Comparison of ENCODE assay signal across 8 cellular contexts in genomic region chr2:64143154-64144056, GRCh38. TPM values are rescaled to one million over a fixed set of nuclear protein-coding genes. Genes with fewer than 3 reads are reported as not detected.
DNase-seq lines count a peak whose midpoint lies in the region; ATAC-seq and TF ChIP-seq lines count a peak whose summit lies in the region.

No MANE protein-coding gene starts in this region.

- peak overlapping the region; percentile 56 for H3K4me3 ChIP-seq in KMS-11 (IDR thresholded peaks at IDR 0.05; ENCODE audit: insufficient read depth, low read depth, low read length)

- DNase-seq in G401 (ENCODE audit: low spot score) (peak; percentile 57), cerebellum (ENCODE audit: low spot score) (peak; percentile 62), MV-4-11 (lab: John Stamatoyannopoulos, UW) (no peak)
- DNase-seq in stimulated activated CD4-positive, alpha-beta T cell treated with anti-CD3 and anti-CD28 coated beads, Interleukin-4, amount 100 ng/mL, for 4 hours, result peak; percentile 10 to 19

- H3K27ac ChIP-seq in KMS-11 (peak overlapping the region; percentile 76), layer of hippocampus (ENCODE audit: low read depth, low read length) (peak overlapping the region; percentile 97)

- H4K20me1 ChIP-seq in KMS-11 (ENCODE audit: insufficient read depth), result no peaks in the 10 kb centered on the region

- peak overlapping the region; percentile 95 for H3K4me2 ChIP-seq in KMS-11

- H3K4me1 Mint-ChIP-seq in T-helper 1 cell treated with Interleukin-12 subunit alpha and Interleukin-12 subunit beta and Interleukin-4 antibody, amounts not matched to agents 30 μg/mL and 1 μg/mL, for 36 hours (ENCODE audit: low read depth), result peaks cover 36% of the 10 kb centered on the region

- no peaks in the 10 kb centered on the region for H3K27me3 ChIP-seq in KMS-11 (ENCODE audit: insufficient read depth, low read depth)
- no peaks in the 10 kb centered on the region for H3K27me3 ChIP-seq in layer of hippocampus (ENCODE audit: control insufficient read depth, insufficient read depth, low read length)

- H3K36me3 ChIP-seq in KMS-11 (ENCODE audit: insufficient read depth), result no peaks in the 10 kb centered on the region; the same call in 1 of the 2 replicates

- no peak for TF ChIP-seq CTCF in KMS-11 (conservative IDR thresholded peaks at IDR 0.05; ENCODE audit: low read depth, low read length)

- peaks cover 40% of the 10 kb centered on the region for H3K4me1 ChIP-seq in KMS-11 (ENCODE audit: low read depth, poor library complexity, severe bottlenecking)

- peak overlapping the region; percentile 98 for H3K4me3 Mint-ChIP-seq in T-helper 1 cell treated with Interleukin-12 subunit alpha and Interleukin-12 subunit beta and Interleukin-4 antibody, amounts not matched to agents 30 μg/mL and 1 μg/mL, for 36 hours

- in situ Hi-C loops in G401 (cut with HindIII; ENCODE audit: low sequenced_read_pairs), result no loop called here

- no peaks in the 10 kb centered on the region for H3K9me3 Mint-ChIP-seq in T-helper 1 cell treated with Interleukin-12 subunit alpha and Interleukin-12 subunit beta and Interleukin-4 antibody, amounts not matched to agents 30 μg/mL and 1 μg/mL, for 36 hours

- H3K79me2 ChIP-seq in KMS-11 (ENCODE audit: insufficient read depth, low read depth), result peaks cover 53% of the 10 kb centered on the region

- no peaks in the 10 kb centered on the region for H3K27me3 Mint-ChIP-seq in T-helper 1 cell treated with Interleukin-12 subunit alpha and Interleukin-12 subunit beta and Interleukin-4 antibody, amounts not matched to agents 30 μg/mL and 1 μg/mL, for 36 hours (ENCODE audit: low read depth)

- H2AFZ ChIP-seq in KMS-11 (ENCODE audit: low read depth), result peak overlapping the region; percentile 52

- H3K36me3 Mint-ChIP-seq in T-helper 1 cell treated with Interleukin-12 subunit alpha and Interleukin-12 subunit beta and Interleukin-4 antibody, amounts not matched to agents 30 μg/mL and 1 μg/mL, for 36 hours (ENCODE audit: low read depth), result peaks cover 17% of the 10 kb centered on the region

- H3K9ac ChIP-seq in KMS-11, result peak overlapping the region; percentile 81

- peak; percentile 8 for ATAC-seq in GM21737 (IDR thresholded peaks at IDR 0.05; ENCODE audit: unreplicated experiment)

- H3K27ac Mint-ChIP-seq in T-helper 1 cell treated with Interleukin-12 subunit alpha and Interleukin-12 subunit beta and Interleukin-4 antibody, amounts not matched to agents 30 μg/mL and 1 μg/mL, for 36 hours, result peak overlapping the region; percentile 96

RNA-seq across cellular contexts. Expression of gene PELI1, which starts 0.8 kb away (rescaled TPM):
- total RNA-seq in G401 (2014; rRNA removed; shearing (Covaris generic)), result 0.80 and 4.2 TPM in 2 replicates
- 35.1 TPM for total RNA-seq in cerebellum
